11 cellular contexts compared by ENCODE assay signal in the genomic region with DNA sequence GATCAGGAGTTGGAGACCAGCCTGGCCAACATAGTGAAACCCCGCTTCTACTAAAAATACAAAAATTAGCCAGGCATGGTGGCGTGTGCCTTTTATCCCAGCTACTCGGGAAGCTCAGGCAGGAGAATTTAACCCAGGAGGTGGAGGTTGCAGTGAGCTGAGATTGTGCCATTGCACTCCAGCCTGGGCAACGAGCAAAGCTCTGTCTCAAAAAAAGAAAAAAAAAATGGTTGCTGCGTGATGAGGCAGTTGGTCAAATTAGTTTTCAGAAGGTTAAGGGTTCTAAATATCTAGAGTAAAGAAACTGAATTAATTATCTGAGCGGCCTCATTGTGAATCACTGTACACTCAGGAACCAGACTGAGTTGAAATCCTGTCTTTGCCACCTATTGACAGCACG. TPM values are rescaled to one million over a fixed set of nuclear protein-coding genes. Genes with fewer than 3 reads are reported as not detected.
DNase-seq lines count a peak whose midpoint lies in the region; ATAC-seq, FAIRE-seq and TF ChIP-seq lines count a peak whose summit lies in the region.
"Had no signal": no experiment of that assay in that cellular context is flagged by ENCODE, and none has a peak within 500 bp of the region (broad histone marks: within the 10 kb centered on the region; RNA-seq: fewer than 3 reads in every experiment).

No MANE protein-coding gene starts in this region.

- no peak for ATAC-seq in lower lobe of right lung

- intact Hi-C loops in lower lobe of right lung (cut with DNase I) = no loop called here

- no peaks in the 10 kb centered on the region for H3K9me3 ChIP-seq in HUES48 (ENCODE audit: control insufficient read depth, insufficient read depth, low read length)
- H3K9me3 ChIP-seq in lower lobe of right lung = no peaks in the 10 kb centered on the region
- H3K9me3 ChIP-seq in MG63 = no peaks in the 10 kb centered on the region

- no peak for DNase-seq in activated naive CD8-positive, alpha-beta T cell treated with anti-CD3 and anti-CD28 coated beads for 36 hours
- no peak for DNase-seq in lower lobe of right lung
- no peak for DNase-seq in hepatic stellate cell (ENCODE audit: low spot score)
- DNase-seq in activated effector memory CD4-positive, alpha-beta T cell treated with Interleukin-2 at 50 U/mL for 16 hours = no peak
- DNase-seq in MG63 = no peak
- no peak for DNase-seq in GM12892 (ENCODE audit: insufficient read length)
- DNase-seq: Calu3, cortex of kidney, NCI-H2227 treated with DMSO at 0.1 percent for 48 hours had no signal

- H3K27me3 Mint-ChIP-seq in activated naive CD8-positive, alpha-beta T cell treated with anti-CD3 and anti-CD28 coated beads for 36 hours = peaks cover 10% of the 10 kb centered on the region

- peaks cover 67% of the 10 kb centered on the region for H3K79me2 ChIP-seq in ACC112 (ENCODE audit: control insufficient read depth, insufficient read depth, low read length, unreplicated experiment)

- peak overlapping the region; percentile 90 for H3K4me3 ChIP-seq in ACC112 (ENCODE audit: low read depth, low read length)
- H3K4me3 ChIP-seq in HUES48 (ENCODE audit: low read depth, low read length) = no peak overlapping the region
- H3K4me3 ChIP-seq in lower lobe of right lung = peak overlapping the region; percentile 81
- H3K4me3 ChIP-seq in MG63 = no peak overlapping the region

- H3K4me1 ChIP-seq in ACC112 (ENCODE audit: control insufficient read depth, insufficient read depth, low read length, unreplicated experiment) (peaks cover 67% of the 10 kb centered on the region), HUES48 (ENCODE audit: control insufficient read depth, insufficient read depth, low read length) (peaks cover 8% of the 10 kb centered on the region), lower lobe of right lung (peaks cover 79% of the 10 kb centered on the region)

- no peak for TF ChIP-seq POLR2A in GM12892 (IDR thresholded peaks at IDR 0.05; ENCODE audit: low read depth, low read length)

- H2AFZ ChIP-seq in ACC112 (ENCODE audit: low read length, unreplicated experiment) = no peak overlapping the region

- H3K36me3 ChIP-seq in ACC112 (ENCODE audit: insufficient read depth, low read length) (peaks cover 53% of the 10 kb centered on the region), HUES48 (ENCODE audit: control insufficient read depth, insufficient read depth, low read length) (peaks cover 60% of the 10 kb centered on the region), lower lobe of right lung (peaks cover 61% of the 10 kb centered on the region), MG63 (peaks cover 59% of the 10 kb centered on the region)

- FAIRE-seq in GM12892 (lab: Jason Lieb, UNC) = no peak

- H3K36me3 Mint-ChIP-seq in activated naive CD8-positive, alpha-beta T cell treated with anti-CD3 and anti-CD28 coated beads for 36 hours = peaks cover 92% of the 10 kb centered on the region

- no peak overlapping the region for H3K9ac ChIP-seq in HUES48 (ENCODE audit: low read depth, low read length)

- H3K27ac ChIP-seq in ACC112 (ENCODE audit: low read depth, low read length) (peak overlapping the region; percentile 88; the same call in 1 of the 2 replicates), HUES48 (ENCODE audit: low read depth, low read length) (peak overlapping the region; percentile 98), lower lobe of right lung (no peak overlapping the region)

- TF ChIP-seq CTCF in lower lobe of right lung (IDR thresholded peaks at IDR 0.05) = no peak

- H3K4me1 Mint-ChIP-seq in activated naive CD8-positive, alpha-beta T cell treated with anti-CD3 and anti-CD28 coated beads for 36 hours = peaks cover 83% of the 10 kb centered on the region

- H3K9me3 Mint-ChIP-seq in activated naive CD8-positive, alpha-beta T cell treated with anti-CD3 and anti-CD28 coated beads for 36 hours = peaks cover 4% of the 10 kb centered on the region

- H3K4me3 Mint-ChIP-seq in activated naive CD8-positive, alpha-beta T cell treated with anti-CD3 and anti-CD28 coated beads for 36 hours = peak overlapping the region; percentile 99

- H3K27me3 ChIP-seq in ACC112 (ENCODE audit: insufficient read depth, low read length) (no peaks in the 10 kb centered on the region), HUES48 (ENCODE audit: control insufficient read depth, insufficient read depth, low read length) (no peaks in the 10 kb centered on the region), lower lobe of right lung (ENCODE audit: low read depth) (no peaks in the 10 kb centered on the region), MG63 (no peaks in the 10 kb centered on the region)

- H3K27ac Mint-ChIP-seq in activated naive CD8-positive, alpha-beta T cell treated with anti-CD3 and anti-CD28 coated beads for 36 hours = peak overlapping the region; percentile 100

RNA-seq across cellular contexts. Expression of a gene that starts 3.5 kb away (rescaled TPM):
- total RNA-seq in activated naive CD8-positive, alpha-beta T cell treated with anti-CD3 and anti-CD28 coated beads for 36 hours = 1 to 10 TPM; 6.6 to 6.7 TPM
- total RNA-seq in lower lobe of right lung = 667 TPM
- total RNA-seq in MG63 (2014; rRNA removed; shearing (Covaris generic); ENCODE audit: low replicate concordance) = 12.6 and 17.3 TPM in 2 replicates
- 7.4 TPM for polyA plus RNA-seq in GM12892 (2012; ENCODE audit: missing spikeins)

RNA-seq across cellular contexts. Expression of a gene that starts 7.7 kb away (rescaled TPM):
- 10 to 100 TPM; 72.8 to 77.2 TPM for total RNA-seq in activated naive CD8-positive, alpha-beta T cell treated with anti-CD3 and anti-CD28 coated beads for 36 hours
- 55.3 TPM for total RNA-seq in lower lobe of right lung
- total RNA-seq in MG63 (2014; rRNA removed; shearing (Covaris generic); ENCODE audit: low replicate concordance) = 96.0 and 121 TPM in 2 replicates
- polyA plus RNA-seq in GM12892 (2012; ENCODE audit: missing spikeins) = 46.7 TPM

RNA-seq across cellular contexts. Expression of a gene that starts 13.9 kb away (rescaled TPM):
- under 1 TPM; 0.28 to 0.35 TPM for total RNA-seq in activated naive CD8-positive, alpha-beta T cell treated with anti-CD3 and anti-CD28 coated beads for 36 hours
- 0.47 TPM for total RNA-seq in lower lobe of right lung
- 0.23 TPM in 1 of 2 replicates, not detected in the other for total RNA-seq in MG63 (2014; rRNA removed; shearing (Covaris generic); ENCODE audit: low replicate concordance)
- 0.66 TPM for polyA plus RNA-seq in GM12892 (2012; ENCODE audit: missing spikeins)
- total RNA-seq: Calu3 had no signal

RNA-seq across cellular contexts. Expression of a gene that starts 14.2 kb away (rescaled TPM):
- total RNA-seq in activated naive CD8-positive, alpha-beta T cell treated with anti-CD3 and anti-CD28 coated beads for 36 hours = 100 to 1,000 TPM in 1 of 2 experiments, 10 to 100 TPM in 1; 96.5 to 100 TPM
- total RNA-seq in lower lobe of right lung = 87.0 TPM
- 85.6 and 106 TPM in 2 replicates for total RNA-seq in MG63 (2014; rRNA removed; shearing (Covaris generic); ENCODE audit: low replicate concordance)
- 50.6 TPM for polyA plus RNA-seq in GM12892 (2012; ENCODE audit: missing spikeins)

RNA-seq across cellular contexts. Expression of a gene that starts 17.4 kb away (rescaled TPM):
- total RNA-seq in activated naive CD8-positive, alpha-beta T cell treated with anti-CD3 and anti-CD28 coated beads for 36 hours = 1 to 10 TPM; 6.3 to 7.3 TPM
- 161 TPM for total RNA-seq in lower lobe of right lung
- total RNA-seq in MG63 (2014; rRNA removed; shearing (Covaris generic); ENCODE audit: low replicate concordance) = 1.7 TPM in 1 of 2 replicates, not detected in the other
- polyA plus RNA-seq in GM12892 (2012; ENCODE audit: missing spikeins) = 4.5 TPM

Comparison
In these comparisons a context has a peak if more than half of its experiments do, and no peak if none do; other contexts are left out.
1. H3K4me3 ChIP-seq: peak in ACC112 (single experiment) and lower lobe of right lung (single experiment); none in HUES48 (single experiment) and MG63 (single experiment).
2. RNA of a gene that starts 3.5 kb away (total RNA-seq): 667 TPM in lower lobe of right lung (single experiment); 12.6 to 17.3 TPM in MG63 and 6.6 to 6.7 TPM in activated naive CD8-positive, alpha-beta T cell treated with anti-CD3 and anti-CD28 coated beads for 36 hours; every median in the first group is over 10 times any median in the second.